Comparison of ENCODE assay signal across 16 cellular contexts in genomic region chr14:75479770-75480600, GRCh38. TPM values are rescaled to one million over a fixed set of nuclear protein-coding genes. Genes with fewer than 3 reads are reported as not detected.
DNase-seq lines count a peak whose midpoint lies in the region; ATAC-seq and TF ChIP-seq lines count a peak whose summit lies in the region.
"Had no signal": no experiment of that assay in that cellular context is flagged by ENCODE, and none has a peak within 500 bp of the region (broad histone marks: within the 10 kb centered on the region; RNA-seq: fewer than 3 reads in every experiment).

No MANE protein-coding gene starts in this region.

- POLR2A ChIA-PET in OCI-LY7 (lab: Charles Lee) = interaction anchor here (0.7 to 1.5 kb wide), 6 partner anchors 9 to 47 kb away, joined by 3 to 6 read pairs (median 4); no protein-coding TSS in a partner anchor

- H3K27me3 Mint-ChIP-seq in stimulated activated naive B cell treated with anti-CD40 and anti-IgM and Interleukin-4, amounts not matched to agents 10 μg/mL and 1 μg/mL and 100 μg/mL, for 72 hours = peaks cover 6 to 7% of the 10 kb centered on the region in 2 donors

- no peak overlapping the region for H3K27ac Mint-ChIP-seq in stimulated activated naive B cell treated with anti-CD40 and anti-IgM and Interleukin-4, amounts not matched to agents 10 μg/mL and 1 μg/mL and 100 μg/mL, for 72 hours
- H3K27ac Mint-ChIP-seq: activated CD4-positive, alpha-beta T cell treated with anti-CD3 and anti-CD28 coated beads for 36 hours had no signal

- H3K27ac ChIP-seq in OCI-LY7 (ENCODE audit: low read depth, low read length, poor library complexity, severe bottlenecking) = peak overlapping the region; percentile 81
- H3K27ac ChIP-seq: KMS-11, neutrophil had no signal

- intact Hi-C loops in OCI-LY7 (cut with micrococcal nuclease; ENCODE audit: unreplicated experiment) = loop anchor here (2.0 kb wide), 1 partner anchor 39 kb away; no protein-coding TSS in a partner anchor

- no TSS peak for BruUV-seq in OCI-LY7 (replicated peaks; lab: Mats Ljungman, UMichigan)

- no peaks in the 10 kb centered on the region for H4K20me1 ChIP-seq in OCI-LY7 (ENCODE audit: insufficient read depth, low read length)

- peak overlapping the region; percentile 67 for H3K4me2 ChIP-seq in OCI-LY7 (ENCODE audit: low read length)
- H3K4me2 ChIP-seq: KMS-11 had no signal

- H3K9me3 Mint-ChIP-seq in stimulated activated naive B cell treated with anti-CD40 and anti-IgM and Interleukin-4, amounts not matched to agents 10 μg/mL and 1 μg/mL and 100 μg/mL, for 72 hours = no peaks in the 10 kb centered on the region

- H3K9me3 ChIP-seq in OCI-LY7 (ENCODE audit: low read length) = 0 out of 2 replicates have a peak, but pooled peaks cover under 1% of the 10 kb centered on the region
- H3K9me3 ChIP-seq: neutrophil had no signal

- CTCF ChIA-PET in OCI-LY7 (lab: Charles Lee; ENCODE audit: unreplicated experiment) = interaction anchor here (1.0 to 1.7 kb wide), 3 partner anchors 26 to 171 kb away, joined by 3 to 4 read pairs (median 4); no protein-coding TSS in a partner anchor

- peaks cover 63% of the 10 kb centered on the region for H3K4me1 ChIP-seq in OCI-LY7 (ENCODE audit: insufficient read depth, low read length, poor library complexity, severe bottlenecking)

- H3K9me2 ChIP-seq in OCI-LY7 (ENCODE audit: insufficient read depth, low read length) = no peaks in the 10 kb centered on the region

- peak; percentile 40 for DNase-seq in activated CD8-positive, alpha-beta memory T cell treated with anti-CD3 and anti-CD28 coated beads for 24 hours
- DNase-seq in activated CD8-positive, alpha-beta memory T cell treated with anti-CD3 and anti-CD28 coated beads, Interleukin-2, amount 50 U/mL, for 48 hours = no peak
- DNase-seq in OCI-LY7 (ENCODE audit: low spot score) = peak; percentile 87
- no peak for DNase-seq in stimulated activated naive B cell treated with anti-CD40 and anti-IgM and Interleukin-4, amounts not matched to agents 10 μg/mL and 1 μg/mL and 100 μg/mL, for 72 hours
- no peak for DNase-seq in GDM1 (lab: John Stamatoyannopoulos, UW)
- no peak for DNase-seq in NCI-H1417 (lab: John Stamatoyannopoulos, UW)
- DNase-seq: activated CD4-positive, alpha-beta T cell treated with anti-CD3 and anti-CD28 coated beads for 36 hours; activated naive CD4-positive, alpha-beta T cell treated with Interleukin-2 at 50 U/mL for 16 hours; cerebellar nuclear complex; NCI-H2171; SHP77 had no signal

- H2AFZ ChIP-seq in OCI-LY7 (ENCODE audit: low read length) = no peak overlapping the region

- H3K36me3 Mint-ChIP-seq in stimulated activated naive B cell treated with anti-CD40 and anti-IgM and Interleukin-4, amounts not matched to agents 10 μg/mL and 1 μg/mL and 100 μg/mL, for 72 hours = peaks cover 0 to 2% of the 10 kb centered on the region in 2 donors

- no peak for TF ChIP-seq CTCF in OCI-LY7 (conservative IDR thresholded peaks at IDR 0.05; ENCODE audit: low read length)

- no peak overlapping the region for H3K4me3 Mint-ChIP-seq in stimulated activated naive B cell treated with anti-CD40 and anti-IgM and Interleukin-4, amounts not matched to agents 10 μg/mL and 1 μg/mL and 100 μg/mL, for 72 hours
- H3K4me3 Mint-ChIP-seq: activated CD4-positive, alpha-beta T cell treated with anti-CD3 and anti-CD28 coated beads for 36 hours had no signal

- H3K4me1 Mint-ChIP-seq in stimulated activated naive B cell treated with anti-CD40 and anti-IgM and Interleukin-4, amounts not matched to agents 10 μg/mL and 1 μg/mL and 100 μg/mL, for 72 hours = peaks cover 8% of the 10 kb centered on the region in 2 donors
- H3K4me1 Mint-ChIP-seq: activated CD4-positive, alpha-beta T cell treated with anti-CD3 and anti-CD28 coated beads for 36 hours had no signal

- H3K4me3 ChIP-seq in OCI-LY7 (ENCODE audit: low read depth, low read length, poor library complexity, severe bottlenecking) = peak overlapping the region; percentile 28

- peaks cover 13% of the 10 kb centered on the region for H3K36me3 ChIP-seq in OCI-LY7 (ENCODE audit: insufficient read depth, low read length)

- ATAC-seq in HG02763 (IDR thresholded peaks at IDR 0.05; ENCODE audit: unreplicated experiment) = peak; percentile 63
- peak; percentile 73 to 77 for ATAC-seq in stimulated activated naive B cell treated with anti-CD40 and anti-IgM and Interleukin-4, amounts not matched to agents 10 μg/mL and 1 μg/mL and 100 μg/mL, for 72 hours (replicated peaks)
- no peak for ATAC-seq in GM18519 (IDR thresholded peaks at IDR 0.05; ENCODE audit: low FRiP score, unreplicated experiment)
- ATAC-seq: activated CD4-positive, alpha-beta T cell treated with anti-CD3 and anti-CD28 coated beads for 36 hours had no signal

- H3K79me2 ChIP-seq in OCI-LY7 (ENCODE audit: insufficient read depth, low read depth, low read length) = no peaks in the 10 kb centered on the region

RNA-seq across cellular contexts. Expression of gene BATF, which starts 42.3 kb away (rescaled TPM):
- total RNA-seq in OCI-LY7 (2014; rRNA removed; shearing (Covaris generic)) = 0.98 and 5.3 TPM in 2 replicates
- total RNA-seq in OCI-LY7 (2022) = 1.1 and 1.5 TPM in 2 replicates
- total RNA-seq: kidney epithelial cell had no signal

RNA-seq across cellular contexts. Expression of gene JDP2, which starts 52.2 kb away (rescaled TPM):
- total RNA-seq in OCI-LY7 (2014; rRNA removed; shearing (Covaris generic)) = 53.7 and 62.7 TPM in 2 replicates
- 44.5 and 45.7 TPM in 2 replicates for total RNA-seq in OCI-LY7 (2022)

Comparison
In these comparisons a context has a peak if more than half of its experiments do, and no peak if none do; other contexts are left out.
1. DNase-seq: peak in activated CD8-positive, alpha-beta memory T cell treated with anti-CD3 and anti-CD28 coated beads for 24 hours (single experiment) and OCI-LY7 (single experiment); none in activated CD8-positive, alpha-beta memory T cell treated with anti-CD3 and anti-CD28 coated beads, Interleukin-2, amount 50 U/mL, for 48 hours (single experiment), stimulated activated naive B cell treated with anti-CD40 and anti-IgM and Interleukin-4, amounts not matched to agents 10 μg/mL and 1 μg/mL and 100 μg/mL, for 72 hours (single experiment), GDM1 (single experiment) and NCI-H1417 (0 of 3).